ENCODE assay signal across 8 cellular contexts in genomic region chr3:136042608-136043221, GRCh38.
DNase-seq lines count a peak whose midpoint lies in the region; ATAC-seq and TF ChIP-seq lines count a peak whose summit lies in the region.

No MANE protein-coding gene starts in this region.

- no peaks in the 10 kb centered on the region for H3K27me3 ChIP-seq in KMS-11 (ENCODE audit: insufficient read depth, low read depth)
- H3K27me3 ChIP-seq in Panc1 (ENCODE audit: control insufficient read depth, insufficient read depth, low read length): no peaks in the 10 kb centered on the region

- H3K79me2 ChIP-seq in KMS-11 (ENCODE audit: insufficient read depth, low read depth): no peaks in the 10 kb centered on the region

- H4K20me1 ChIP-seq in KMS-11 (ENCODE audit: insufficient read depth): no peaks in the 10 kb centered on the region

- H3K9ac ChIP-seq in KMS-11: no peak overlapping the region

- peak; percentile 85 for TF ChIP-seq CTCF in KMS-11 (conservative IDR thresholded peaks at IDR 0.05; ENCODE audit: low read depth, low read length)
- peak; percentile 77; the same call in 1 of the 2 replicates for TF ChIP-seq CTCF in Panc1 (IDR thresholded peaks at IDR 0.05)
- peak; percentile 60 for TF ChIP-seq CTCF in epithelial cell of proximal tubule (conservative IDR thresholded peaks at IDR 0.05; ENCODE audit: low read depth, low read length)
- TF ChIP-seq CTCF in nephron progenitor cell (IDR thresholded peaks at IDR 0.05): peak; percentile 52

- no peaks in the 10 kb centered on the region for H3K27me3 Mint-ChIP-seq in nephron progenitor cell (ENCODE audit: low read depth, poor library complexity)
- H3K27me3 Mint-ChIP-seq in effector memory CD8-positive, alpha-beta T cell: peaks cover 39 to 41% of the 10 kb centered on the region in 2 donors
- H3K27me3 Mint-ChIP-seq in activated T-cell treated with anti-CD3 and anti-CD28 coated beads, Interleukin-2, amount 50 U/mL, for 4 hours (ENCODE audit: low read depth): peaks cover 24% of the 10 kb centered on the region
- peaks cover 11% of the 10 kb centered on the region for H3K27me3 Mint-ChIP-seq in activated CD4-positive, alpha-beta memory T cell treated with anti-CD3 and anti-CD28 coated beads for 36 hours

- H3K36me3 Mint-ChIP-seq in nephron progenitor cell (ENCODE audit: low read depth): peaks cover 62% of the 10 kb centered on the region
- no peaks in the 10 kb centered on the region for H3K36me3 Mint-ChIP-seq in effector memory CD8-positive, alpha-beta T cell (ENCODE audit: insufficient read depth)
- no peaks in the 10 kb centered on the region for H3K36me3 Mint-ChIP-seq in activated T-cell treated with anti-CD3 and anti-CD28 coated beads, Interleukin-2, amount 50 U/mL, for 4 hours (ENCODE audit: insufficient read depth)
- no peaks in the 10 kb centered on the region for H3K36me3 Mint-ChIP-seq in activated CD4-positive, alpha-beta memory T cell treated with anti-CD3 and anti-CD28 coated beads for 36 hours

- no peak for ATAC-seq in Panc1
- ATAC-seq in effector memory CD8-positive, alpha-beta T cell (replicated peaks): no peak
- no peak for ATAC-seq in activated T-cell treated with anti-CD3 and anti-CD28 coated beads, Interleukin-2, amount 50 U/mL, for 4 hours

- intact Hi-C loops in Panc1 (cut with micrococcal nuclease; ENCODE audit: unreplicated experiment): loop anchor here (1.0 kb wide), 1 partner anchor 124 kb away; no protein-coding TSS in a partner anchor
- intact Hi-C loops in activated CD4-positive, alpha-beta memory T cell treated with anti-CD3 and anti-CD28 coated beads for 36 hours (cut with micrococcal nuclease): loop anchor here (5.0 kb wide), 1 partner anchor 125 kb away; no protein-coding TSS in a partner anchor

- no peak overlapping the region for H2AFZ ChIP-seq in KMS-11 (ENCODE audit: low read depth)

- POLR2A ChIA-PET in Panc1 (lab: Charles Lee): interaction anchor here (0.7 kb wide), 1 partner anchor 125 kb away, joined by 3 read pairs; no protein-coding TSS in a partner anchor
- POLR2A ChIA-PET in activated CD4-positive, alpha-beta memory T cell treated with anti-CD3 and anti-CD28 coated beads for 36 hours (lab: Charles Lee): interaction anchor here (0.6 kb wide), 1 partner anchor 26 kb away, joined by 4 read pairs; no protein-coding TSS in a partner anchor

- in situ Hi-C loops in Panc1 (cut with HindIII; ENCODE audit: low pct_unique_long_range_greater_than_20kb, low sequenced_read_pairs): no loop called here

- H3K27ac Mint-ChIP-seq in nephron progenitor cell: no peak overlapping the region
- H3K27ac Mint-ChIP-seq in effector memory CD8-positive, alpha-beta T cell: no peak overlapping the region
- H3K27ac Mint-ChIP-seq in activated CD4-positive, alpha-beta memory T cell treated with anti-CD3 and anti-CD28 coated beads for 36 hours: no peak overlapping the region

- H3K4me1 Mint-ChIP-seq in nephron progenitor cell: no peaks in the 10 kb centered on the region
- no peaks in the 10 kb centered on the region for H3K4me1 Mint-ChIP-seq in effector memory CD8-positive, alpha-beta T cell (ENCODE audit: low read depth in 2 of 2)
- H3K4me1 Mint-ChIP-seq in activated T-cell treated with anti-CD3 and anti-CD28 coated beads, Interleukin-2, amount 50 U/mL, for 4 hours (ENCODE audit: low read depth): no peaks in the 10 kb centered on the region
- H3K4me1 Mint-ChIP-seq in activated CD4-positive, alpha-beta memory T cell treated with anti-CD3 and anti-CD28 coated beads for 36 hours (ENCODE audit: low read depth): no peaks in the 10 kb centered on the region

- CTCF ChIA-PET in Panc1 (lab: Charles Lee): interaction anchor here (0.7 to 1.4 kb wide), 6 partner anchors 16 to 1248 kb away, joined by 3 to 14 read pairs (median 4); partner anchors contain the start of gene EPHB1
- CTCF ChIA-PET in activated CD4-positive, alpha-beta memory T cell treated with anti-CD3 and anti-CD28 coated beads for 36 hours (lab: Charles Lee): interaction anchor here (0.6 to 1.8 kb wide), 20 partner anchors 7 to 1442 kb away, joined by 3 to 10 read pairs (median 4); partner anchors contain the start of gene EPHB1

- no peaks in the 10 kb centered on the region for H3K9me3 ChIP-seq in Panc1 (ENCODE audit: control insufficient read depth, insufficient read depth, low read depth, low read length)

- no peak overlapping the region for H3K4me3 ChIP-seq in KMS-11 (IDR thresholded peaks at IDR 0.05; ENCODE audit: insufficient read depth, low read depth, low read length)
- no peak overlapping the region for H3K4me3 ChIP-seq in Panc1 (ENCODE audit: low read depth in 2 of 2, low read length in 2 of 2)
- H3K4me3 ChIP-seq in epithelial cell of proximal tubule (ENCODE audit: low read depth, low read length): no peak overlapping the region

- DNase-seq in DMS79 (lab: John Stamatoyannopoulos, UW): peak; percentile 17
- peak; percentile 15 for DNase-seq in Panc1 (ENCODE audit: low read depth, low spot score)
- DNase-seq in epithelial cell of proximal tubule (ENCODE audit: low read depth): peak; percentile 13
- no peak for DNase-seq in nephron progenitor cell
- no peak for DNase-seq in effector memory CD8-positive, alpha-beta T cell
- DNase-seq in activated T-cell treated with anti-CD3 and anti-CD28 coated beads, Interleukin-2, amount 50 U/mL, for 4 hours: no peak
- DNase-seq in activated CD4-positive, alpha-beta memory T cell treated with anti-CD3 and anti-CD28 coated beads for 36 hours: no peak

- no peaks in the 10 kb centered on the region for H3K4me1 ChIP-seq in KMS-11 (ENCODE audit: low read depth, poor library complexity, severe bottlenecking)
- H3K4me1 ChIP-seq in Panc1 (ENCODE audit: control insufficient read depth, insufficient read depth, low read length): no peaks in the 10 kb centered on the region

- no peaks in the 10 kb centered on the region for H3K9me3 Mint-ChIP-seq in nephron progenitor cell
- H3K9me3 Mint-ChIP-seq in effector memory CD8-positive, alpha-beta T cell: no peaks in the 10 kb centered on the region
- no peaks in the 10 kb centered on the region for H3K9me3 Mint-ChIP-seq in activated T-cell treated with anti-CD3 and anti-CD28 coated beads, Interleukin-2, amount 50 U/mL, for 4 hours
- H3K9me3 Mint-ChIP-seq in activated CD4-positive, alpha-beta memory T cell treated with anti-CD3 and anti-CD28 coated beads for 36 hours: no peaks in the 10 kb centered on the region

- BruUV-seq in Panc1 (replicated peaks; lab: Mats Ljungman, UMichigan): no TSS peak

- H3K4me3 Mint-ChIP-seq in nephron progenitor cell: no peak overlapping the region
- H3K4me3 Mint-ChIP-seq in effector memory CD8-positive, alpha-beta T cell: no peak overlapping the region
- H3K4me3 Mint-ChIP-seq in activated T-cell treated with anti-CD3 and anti-CD28 coated beads, Interleukin-2, amount 50 U/mL, for 4 hours: no peak overlapping the region
- no peak overlapping the region for H3K4me3 Mint-ChIP-seq in activated CD4-positive, alpha-beta memory T cell treated with anti-CD3 and anti-CD28 coated beads for 36 hours

- H3K27ac ChIP-seq in KMS-11 (no peak overlapping the region), Panc1 (ENCODE audit: low read length) (no peak overlapping the region)

- no peaks in the 10 kb centered on the region for H3K36me3 ChIP-seq in KMS-11 (ENCODE audit: insufficient read depth)
- no peaks in the 10 kb centered on the region for H3K36me3 ChIP-seq in Panc1 (ENCODE audit: control insufficient read depth, insufficient read depth, low read length)

- H3K4me2 ChIP-seq in KMS-11: no peak overlapping the region

Comparison
In these comparisons a context has a peak if more than half of its experiments do, and no peak if none do; other contexts are left out.
1. DNase-seq: peak in DMS79 (single experiment), Panc1 (single experiment) and epithelial cell of proximal tubule (single experiment); none in nephron progenitor cell (single experiment), effector memory CD8-positive, alpha-beta T cell (0 of 3), activated T-cell treated with anti-CD3 and anti-CD28 coated beads, Interleukin-2, amount 50 U/mL, for 4 hours (single experiment) and activated CD4-positive, alpha-beta memory T cell treated with anti-CD3 and anti-CD28 coated beads for 36 hours (single experiment).
2. Peak in every context shown above with its lines, with median percentiles within 50 percentile points of each other: CTCF ChIP-seq.